In genomic region chr5:170389250-170389902, GRCh38 we compare ENCODE assay signal across 11 cellular contexts. TPM values are rescaled to one million over a fixed set of nuclear protein-coding genes. Genes with fewer than 3 reads are reported as not detected.
DNase-seq lines count a peak whose midpoint lies in the region; ATAC-seq and TF ChIP-seq lines count a peak whose summit lies in the region.
"Had no signal": no experiment of that assay in that cellular context is flagged by ENCODE, and none has a peak within 500 bp of the region (broad histone marks: within the 10 kb centered on the region; RNA-seq: fewer than 3 reads in every experiment).

Gene KCNMB1 (minus strand): TSS chr5:170389367. CDS start chr5:170385447, 3,920 bp downstream.

- no peaks in the 10 kb centered on the region for H3K9me3 Mint-ChIP-seq in neural progenitor cell

- H3K27ac Mint-ChIP-seq in neural progenitor cell: peak within 1 kb of the TSS; percentile 89

- H3K4me1 ChIP-seq in foreskin keratinocyte (no peaks in the 10 kb centered on the region), neural progenitor cell (peaks cover 26% of the 10 kb centered on the region), PC-3 (ENCODE audit: insufficient read depth, low read length) (no peaks in the 10 kb centered on the region)

- no peak within 1 kb of the TSS for H3K9ac ChIP-seq in neural progenitor cell
- H3K9ac ChIP-seq in PC-3 (ENCODE audit: low read length): no peak within 1 kb of the TSS

- DNase-seq in Right ventricle myocardium inferior (ENCODE audit: missing footprints): no peak
- no peak for DNase-seq in cardiac septum (ENCODE audit: low spot score)
- DNase-seq in foreskin keratinocyte: no peak
- DNase-seq in neural progenitor cell (ENCODE audit: low spot score): no peak
- DNase-seq in PC-3: no peak
- no peak for DNase-seq in NCI-H2196 treated with DMSO at 0.1 percent for 48 hours (lab: John Stamatoyannopoulos, UW; ENCODE audit: unreplicated experiment)
- no peak for DNase-seq in NCI-H2107 (lab: John Stamatoyannopoulos, UW)
- DNase-seq: erythroblast had no signal

- no peaks in the 10 kb centered on the region for H3K79me2 ChIP-seq in neural progenitor cell (ENCODE audit: low read depth)
- H3K79me2 ChIP-seq in PC-3 (ENCODE audit: low read length): no peaks in the 10 kb centered on the region

- H3K36me3 ChIP-seq in neural progenitor cell: no peaks in the 10 kb centered on the region
- H3K36me3 ChIP-seq in PC-3 (ENCODE audit: low read depth, low read length): no peaks in the 10 kb centered on the region

- H3K9me2 ChIP-seq in PC-3 (replicated peaks; ENCODE audit: low read length): no peaks in the 10 kb centered on the region

- H3K27ac ChIP-seq in foreskin keratinocyte: no peak within 1 kb of the TSS
- no peak within 1 kb of the TSS for H3K27ac ChIP-seq in neural progenitor cell
- no peak within 1 kb of the TSS for H3K27ac ChIP-seq in PC-3 (ENCODE audit: low read length)

- H4K20me1 ChIP-seq in neural progenitor cell (ENCODE audit: low read depth): no peaks in the 10 kb centered on the region
- no peaks in the 10 kb centered on the region for H4K20me1 ChIP-seq in PC-3 (ENCODE audit: low read length)

- POLR2A ChIA-PET in PC-3 (lab: Charles Lee; ENCODE audit: unreplicated experiment): no interaction called here

- no peak within 1 kb of the TSS for H3K4me2 ChIP-seq in neural progenitor cell
- H3K4me2 ChIP-seq in PC-3 (ENCODE audit: low read length): no peak within 1 kb of the TSS

- no peak for TF ChIP-seq CTCF in foreskin keratinocyte (conservative IDR thresholded peaks at IDR 0.05)
- no peak for TF ChIP-seq CTCF in neural progenitor cell (IDR thresholded peaks at IDR 0.05)
- no peak for TF ChIP-seq CTCF in PC-3 (conservative IDR thresholded peaks at IDR 0.05; ENCODE audit: low read depth, low read length)

- peaks cover 19% of the 10 kb centered on the region for H3K27me3 Mint-ChIP-seq in neural progenitor cell (ENCODE audit: insufficient read depth, low read depth)

- H3K36me3 Mint-ChIP-seq in neural progenitor cell: no peaks in the 10 kb centered on the region

- H3K9me3 ChIP-seq in neural progenitor cell (ENCODE audit: low read depth) (no peaks in the 10 kb centered on the region), PC-3 (ENCODE audit: low read length) (no peaks in the 10 kb centered on the region)

- intact Hi-C loops in Right ventricle myocardium inferior (cut with DNase I): no loop called here
- intact Hi-C loops in cardiac septum (cut with DNase I): no loop called here
- intact Hi-C loops in PC-3 (cut with micrococcal nuclease): no loop called here

- no peak within 1 kb of the TSS for H3K4me3 Mint-ChIP-seq in neural progenitor cell

- no peaks in the 10 kb centered on the region for H3F3A ChIP-seq in neural progenitor cell (ENCODE audit: low read depth)
- no peaks in the 10 kb centered on the region for H3F3A ChIP-seq in PC-3 (ENCODE audit: low read length, unreplicated experiment)

- H3K4me3 ChIP-seq in neural progenitor cell (no peak within 1 kb of the TSS), PC-3 (ENCODE audit: low read length) (no peak within 1 kb of the TSS)
- H3K4me3 ChIP-seq: lung had no signal

- H3K27me3 ChIP-seq in foreskin keratinocyte (peaks cover 2% of the 10 kb centered on the region), neural progenitor cell (no peaks in the 10 kb centered on the region), PC-3 (ENCODE audit: low read length) (peaks cover 51% of the 10 kb centered on the region)

- ATAC-seq in Right ventricle myocardium inferior: peak; percentile 44
- ATAC-seq in foreskin keratinocyte: peak; percentile 9
- no peak for ATAC-seq in HG03457 (IDR thresholded peaks at IDR 0.05; ENCODE audit: unreplicated experiment)
- no peak for ATAC-seq in PC-3

- H3K4me1 Mint-ChIP-seq in neural progenitor cell: peaks cover 57% of the 10 kb centered on the region

- BruUV-seq in PC-3 (replicated peaks; lab: Mats Ljungman, UMichigan): no TSS peak

- H2AFZ ChIP-seq in neural progenitor cell (replicated peaks) (peak within 1 kb of the TSS; percentile 47), PC-3 (ENCODE audit: low read length) (no peak within 1 kb of the TSS)

- CTCF ChIA-PET in PC-3 (lab: Charles Lee): no interaction called here

RNA-seq across cellular contexts. Expression of gene KCNMB1, which starts in this region (rescaled TPM):
- total RNA-seq in Right ventricle myocardium inferior (0.76 TPM), cardiac septum (5.7 TPM), foreskin keratinocyte (not detected in 2 replicates), neural progenitor cell (ENCODE audit: low replicate concordance) (not detected in 2 replicates), PC-3 (2014; rRNA removed) (not detected in 2 replicates)
- not detected in 2 replicates for polyA plus RNA-seq in foreskin keratinocyte
- polyA plus RNA-seq: AG04450 had no signal

Comparison
In these comparisons a context has a peak if more than half of its experiments do, and no peak if none do; other contexts are left out.
1. Peak in ATAC-seq in Right ventricle myocardium inferior; RNA of the gene not detected or under 1 TPM.
2. Peak in ATAC-seq in foreskin keratinocyte; RNA of the gene not detected or under 1 TPM.